ENCODE assay signal across 13 cellular contexts in genomic region chr15:75171408-75171807, GRCh38. TPM values are rescaled to one million over a fixed set of nuclear protein-coding genes. Genes with fewer than 3 reads are reported as not detected.
A peak's percentile ranks its signal among the peaks of the same experiment; 100 is the strongest.
DNase-seq lines count a peak whose midpoint lies in the region; ATAC-seq, FAIRE-seq and TF ChIP-seq lines count a peak whose summit lies in the region.
"Had no signal": no experiment of that assay in that cellular context is flagged by ENCODE, and none has a peak within 500 bp of the region (broad histone marks: within the 10 kb centered on the region; RNA-seq: fewer than 3 reads in every experiment).

No MANE protein-coding gene starts in this region.

- H3K4me3 ChIP-seq in AG04450 (ENCODE audit: low read depth, low read length) (no peak overlapping the region), tibial artery (no peak overlapping the region)
- H3K4me3 ChIP-seq: testis had no signal

- H3K36me3 Mint-ChIP-seq in T-helper 2 cell treated with Interferon-gamma antibody and Interleukin-4, amounts not matched to agents 5 μg/mL and 100 μg/mL, for 36 hours (ENCODE audit: low read depth): peaks cover 17% of the 10 kb centered on the region

- DNase-seq in AG04450 (ENCODE audit: low read depth, low spot score): peak; percentile 38
- DNase-seq in H54 (ENCODE audit: insufficient read length, low spot score): peak; percentile 44
- peak; percentile 72 for DNase-seq in T-helper 2 cell treated with Interferon-gamma antibody and Interleukin-4, amounts not matched to agents 5 μg/mL and 100 μg/mL, for 36 hours (ENCODE audit: low spot score)
- peak; percentile 88 for DNase-seq in foreskin melanocyte
- no peak for DNase-seq in NCI-H69 (lab: John Stamatoyannopoulos, UW)
- no peak for DNase-seq in middle frontal gyrus (ENCODE audit: extremely low spot score, low spot score)
- no peak for DNase-seq in tibial artery
- DNase-seq: DMS79 treated with DMSO at 0.1 percent for 48 hours, NCI-H1092 treated with DMSO at 0.1 percent for 48 hours, testis had no signal

- no peak for TF ChIP-seq CTCF in AG04450 (IDR thresholded peaks at IDR 0.05; ENCODE audit: low read depth, low read length)
- no peak for TF ChIP-seq CTCF in tibial artery (IDR thresholded peaks at IDR 0.05)

- H3K9me3 Mint-ChIP-seq in T-helper 2 cell treated with Interferon-gamma antibody and Interleukin-4, amounts not matched to agents 5 μg/mL and 100 μg/mL, for 36 hours: peaks cover 19% of the 10 kb centered on the region

- H3K36me3 ChIP-seq in tibial artery: no peaks in the 10 kb centered on the region

- intact Hi-C loops in tibial artery (cut with DNase I; ENCODE audit: low total_unique reads): no loop called here

- CTCF ChIA-PET in AG04450 (lab: Charles Lee): no interaction called here

- H3K27me3 ChIP-seq in AG04450 (ENCODE audit: control insufficient read depth, insufficient read depth, low read length): no peaks in the 10 kb centered on the region
- H3K27me3 ChIP-seq in tibial artery: no peaks in the 10 kb centered on the region
- H3K27me3 ChIP-seq: testis had no signal

- no peak for FAIRE-seq in H54 (lab: Jason Lieb, UNC)

- ATAC-seq in HG03571 (IDR thresholded peaks at IDR 0.05; ENCODE audit: unreplicated experiment): no peak
- ATAC-seq: HCT116 had no signal

- H3K27ac ChIP-seq in AG04450 (ENCODE audit: low read depth, low read length): peak overlapping the region; percentile 61
- no peak overlapping the region for H3K27ac ChIP-seq in tibial artery
- H3K27ac ChIP-seq: testis had no signal

- peaks cover 4 to 23% (median 12%) of the 10 kb centered on the region in 4 donors for H3K4me1 ChIP-seq in tibial artery

- H3K27ac Mint-ChIP-seq in T-helper 2 cell treated with Interferon-gamma antibody and Interleukin-4, amounts not matched to agents 5 μg/mL and 100 μg/mL, for 36 hours: peak overlapping the region; percentile 77
- H3K27ac Mint-ChIP-seq: progenitor cell of endocrine pancreas had no signal

- H3K4me3 Mint-ChIP-seq in T-helper 2 cell treated with Interferon-gamma antibody and Interleukin-4, amounts not matched to agents 5 μg/mL and 100 μg/mL, for 36 hours: peak overlapping the region; percentile 77

- no peak for TF ChIP-seq POLR2A in H54 (IDR thresholded peaks at IDR 0.05; ENCODE audit: low read depth, low read length)

- H3K4me1 Mint-ChIP-seq in T-helper 2 cell treated with Interferon-gamma antibody and Interleukin-4, amounts not matched to agents 5 μg/mL and 100 μg/mL, for 36 hours (ENCODE audit: low read depth): peaks cover 55% of the 10 kb centered on the region

- POLR2A ChIA-PET in AG04450 (lab: Yijun Ruan, JAX): no interaction called here

- no peaks in the 10 kb centered on the region for H3K27me3 Mint-ChIP-seq in T-helper 2 cell treated with Interferon-gamma antibody and Interleukin-4, amounts not matched to agents 5 μg/mL and 100 μg/mL, for 36 hours (ENCODE audit: low read depth)
- H3K27me3 Mint-ChIP-seq: progenitor cell of endocrine pancreas had no signal

- H3K9me3 ChIP-seq in AG04450 (ENCODE audit: control insufficient read depth, insufficient read depth, low read length): peaks cover 5% of the 10 kb centered on the region
- H3K9me3 ChIP-seq in tibial artery: no peaks in the 10 kb centered on the region
- H3K9me3 ChIP-seq: testis had no signal

RNA-seq across cellular contexts. Expression of gene C15orf39, which starts 30.3 kb away (rescaled TPM):
- 2.1 and 3.3 TPM in 2 replicates for polyA plus RNA-seq in AG04450 (2011; rRNA removed)
- 4.1 and 5.1 TPM in 2 replicates for polyA minus RNA-seq in AG04450 (2011; rRNA and poly(A)+ RNA removed)

Comparison
In these comparisons a context has a peak if more than half of its experiments do, and no peak if none do; other contexts are left out.
1. DNase-seq: peak in AG04450 (single experiment), H54 (single experiment), T-helper 2 cell treated with Interferon-gamma antibody and Interleukin-4, amounts not matched to agents 5 μg/mL and 100 μg/mL, for 36 hours (single experiment) and foreskin melanocyte (single experiment); none in NCI-H69 (single experiment), middle frontal gyrus (single experiment) and tibial artery (0 of 2).